12 cellular contexts compared by ENCODE assay signal in genomic region chr2:143581989-143582719, GRCh38.
DNase-seq lines count a peak whose midpoint lies in the region; ATAC-seq, FAIRE-seq and TF ChIP-seq lines count a peak whose summit lies in the region.
"Had no signal": no experiment of that assay in that cellular context is flagged by ENCODE, and none has a peak within 500 bp of the region (broad histone marks: within the 10 kb centered on the region; RNA-seq: fewer than 3 reads in every experiment).

No MANE protein-coding gene starts in this region.

- H3K27ac Mint-ChIP-seq in astrocyte (ENCODE audit: unreplicated experiment): no peak overlapping the region
- H3K27ac Mint-ChIP-seq: T-helper 1 cell treated with Interleukin-12 subunit alpha and Interleukin-12 subunit beta and Interleukin-4 antibody, amounts not matched to agents 30 μg/mL and 1 μg/mL, for 36 hours had no signal

- H3K4me2 ChIP-seq in HCT116 (ENCODE audit: low read length) (no peak overlapping the region), astrocyte (ENCODE audit: low read length) (peak overlapping the region; percentile 25)

- POLR2A ChIA-PET in HCT116 (lab: Charles Lee): no interaction called here

- no peaks in the 10 kb centered on the region for H3K27me3 ChIP-seq in HCT116 (ENCODE audit: insufficient read depth, low read length)
- H3K27me3 ChIP-seq in astrocyte (ENCODE audit: insufficient read depth, low read length): no peaks in the 10 kb centered on the region

- H4K20me1 ChIP-seq in HCT116 (ENCODE audit: insufficient read depth): no peaks in the 10 kb centered on the region
- H4K20me1 ChIP-seq in astrocyte (ENCODE audit: insufficient read depth, low read length): no peaks in the 10 kb centered on the region

- TF ChIP-seq CTCF in HCT116 (IDR thresholded peaks at IDR 0.05 in 2 of 3, conservative IDR thresholded peaks at IDR 0.05 in 1 of 3; ENCODE audit: borderline replicate concordance in 1 of 3, insufficient read depth in 1 of 3, low read depth in 2 of 3, low read length in 2 of 3) (peak in 1 of 3 experiments; percentile 17; a peak in 1 of 6 replicates), astrocyte (IDR thresholded peaks at IDR 0.05; ENCODE audit: insufficient read depth, low read depth, low read length) (peak; percentile 15)

- TF ChIP-seq RAD21 in HCT116 (IDR thresholded peaks at IDR 0.05; ENCODE audit: low read depth): peak; percentile 43

- H3K9me3 ChIP-seq in HCT116 (ENCODE audit: control insufficient read depth in 1 of 2, insufficient read depth in 1 of 2, low read depth in 1 of 2, low read length in 2 of 2): no peaks in the 10 kb centered on the region
- no peaks in the 10 kb centered on the region for H3K9me3 ChIP-seq in astrocyte (ENCODE audit: insufficient read depth, low read depth, low read length)

- H3K4me1 ChIP-seq in HCT116 (ENCODE audit: control insufficient read depth in 1 of 2, insufficient read depth in 2 of 2, low read length in 2 of 2) (no peaks in the 10 kb centered on the region), astrocyte (ENCODE audit: insufficient read depth, low read length) (no peaks in the 10 kb centered on the region)

- H3K27me3 Mint-ChIP-seq in astrocyte (ENCODE audit: low read depth, unreplicated experiment): no peaks in the 10 kb centered on the region

- CTCF ChIA-PET in HCT116 (lab: Charles Lee): no interaction called here

- TF ChIP-seq POLR2A in HCT116 (IDR thresholded peaks at IDR 0.05; ENCODE audit: borderline replicate concordance, extremely low read depth, insufficient read depth, insufficient read length): no peak

- RAD21 ChIA-PET in HCT116 (lab: Charles Lee; ENCODE audit: low non-redundant PET in 1 of 2, low total read pairs in 2 of 2, uncharacterized antibody in 2 of 2, unreplicated experiment in 2 of 2): no interaction called here

- peaks cover 1% of the 10 kb centered on the region for H3K4me1 Mint-ChIP-seq in astrocyte (ENCODE audit: low read depth, unreplicated experiment)

- no peaks in the 10 kb centered on the region for H3K36me3 Mint-ChIP-seq in astrocyte (ENCODE audit: low read depth, unreplicated experiment)

- no peak overlapping the region for H3K4me3 ChIP-seq in HCT116 (replicated peaks in 1 of 2; ENCODE audit: low read depth in 1 of 2, low read length in 2 of 2)
- H3K4me3 ChIP-seq in astrocyte (ENCODE audit: insufficient read depth, low read depth, low read length): no peak overlapping the region

- no peak overlapping the region for H3K9ac ChIP-seq in HCT116 (ENCODE audit: low read length)
- H3K9ac ChIP-seq in astrocyte (ENCODE audit: low read length): no peak overlapping the region

- DNase-seq in AG20443 (ENCODE audit: low spot score) (peak; percentile 17), HCT116 (ENCODE audit: low read depth, low spot score) (no peak), astrocyte (ENCODE audit: low read depth) (no peak), medulla oblongata (ENCODE audit: extremely low spot score) (peak; percentile 75), NCI-H2029 (lab: John Stamatoyannopoulos, UW) (no peak), HuH-7 (ENCODE audit: low spot score) (no peak), NK-92 (lab: John Stamatoyannopoulos, UW; ENCODE audit: unreplicated experiment) (no peak)
- DNase-seq: activated T-cell treated with anti-CD3 and anti-CD28 coated beads, Interleukin-2, amount 50 U/mL, for 1 hour; GDM1; stimulated activated naive CD4-positive, alpha-beta T cell treated with Interleukin-2 at 50 U/mL for 16 hours had no signal

- intact Hi-C loops in HCT116 (cut with micrococcal nuclease): no loop called here

- no peak for ATAC-seq in HCT116
- no peak for ATAC-seq in HG03460 (IDR thresholded peaks at IDR 0.05; ENCODE audit: unreplicated experiment)

- no peaks in the 10 kb centered on the region for H3K9me3 Mint-ChIP-seq in astrocyte (ENCODE audit: unreplicated experiment)
- H3K9me3 Mint-ChIP-seq: T-helper 1 cell treated with Interleukin-12 subunit alpha and Interleukin-12 subunit beta and Interleukin-4 antibody, amounts not matched to agents 30 μg/mL and 1 μg/mL, for 36 hours had no signal

- H3K27ac ChIP-seq in HCT116 (ENCODE audit: low read depth, low read length) (no peak overlapping the region), astrocyte (ENCODE audit: low read depth, low read length) (no peak overlapping the region)

- H2AFZ ChIP-seq in HCT116 (ENCODE audit: low read depth, low read length, poor library complexity, severe bottlenecking): no peak overlapping the region
- H2AFZ ChIP-seq in astrocyte (ENCODE audit: low read depth, low read length): no peak overlapping the region

- H3K36me3 ChIP-seq in HCT116 (ENCODE audit: control insufficient read depth in 1 of 2, insufficient read depth in 2 of 2, low read length in 2 of 2): no peaks in the 10 kb centered on the region
- H3K36me3 ChIP-seq in astrocyte (ENCODE audit: insufficient read depth, low read length): no peaks in the 10 kb centered on the region

- no peaks in the 10 kb centered on the region for H3K79me2 ChIP-seq in HCT116 (ENCODE audit: insufficient read depth, low read length)
- no peaks in the 10 kb centered on the region for H3K79me2 ChIP-seq in astrocyte (ENCODE audit: insufficient read depth, low read length)

- no peak for FAIRE-seq in astrocyte (lab: Jason Lieb, UNC)

- no TSS peak for BruUV-seq in HCT116 (replicated peaks; lab: Mats Ljungman, UMichigan)

- H3K9me2 ChIP-seq in HCT116 (ENCODE audit: insufficient read depth): no peaks in the 10 kb centered on the region

- no peak overlapping the region for H3K4me3 Mint-ChIP-seq in astrocyte (ENCODE audit: unreplicated experiment)
- H3K4me3 Mint-ChIP-seq: T-helper 1 cell treated with Interleukin-12 subunit alpha and Interleukin-12 subunit beta and Interleukin-4 antibody, amounts not matched to agents 30 μg/mL and 1 μg/mL, for 36 hours had no signal

TF ChIP-seq in HCT116, 20 proteins besides CTCF, POLR2A, EP300 and RAD21:
- TF ChIP-seq TCF7L2 (IDR thresholded peaks at IDR 0.05; ENCODE audit: borderline replicate concordance, extremely low read depth, insufficient read depth, insufficient read length): no peak
- no peak for TF ChIP-seq CEBPB (IDR thresholded peaks at IDR 0.05; ENCODE audit: low read depth)
- TF ChIP-seq ELF1 (IDR thresholded peaks at IDR 0.05; ENCODE audit: borderline replicate concordance, low read depth): no peak
- no peak for TF ChIP-seq MAX (IDR thresholded peaks at IDR 0.05)
- TF ChIP-seq CBX3 (IDR thresholded peaks at IDR 0.05; ENCODE audit: low read depth): no peak
- TF ChIP-seq EZH2phosphoT487 (IDR thresholded peaks at IDR 0.05; ENCODE audit: borderline replicate concordance): no peak
- TF ChIP-seq ZFX (IDR thresholded peaks at IDR 0.05): no peak
- TF ChIP-seq, protein P1, sequence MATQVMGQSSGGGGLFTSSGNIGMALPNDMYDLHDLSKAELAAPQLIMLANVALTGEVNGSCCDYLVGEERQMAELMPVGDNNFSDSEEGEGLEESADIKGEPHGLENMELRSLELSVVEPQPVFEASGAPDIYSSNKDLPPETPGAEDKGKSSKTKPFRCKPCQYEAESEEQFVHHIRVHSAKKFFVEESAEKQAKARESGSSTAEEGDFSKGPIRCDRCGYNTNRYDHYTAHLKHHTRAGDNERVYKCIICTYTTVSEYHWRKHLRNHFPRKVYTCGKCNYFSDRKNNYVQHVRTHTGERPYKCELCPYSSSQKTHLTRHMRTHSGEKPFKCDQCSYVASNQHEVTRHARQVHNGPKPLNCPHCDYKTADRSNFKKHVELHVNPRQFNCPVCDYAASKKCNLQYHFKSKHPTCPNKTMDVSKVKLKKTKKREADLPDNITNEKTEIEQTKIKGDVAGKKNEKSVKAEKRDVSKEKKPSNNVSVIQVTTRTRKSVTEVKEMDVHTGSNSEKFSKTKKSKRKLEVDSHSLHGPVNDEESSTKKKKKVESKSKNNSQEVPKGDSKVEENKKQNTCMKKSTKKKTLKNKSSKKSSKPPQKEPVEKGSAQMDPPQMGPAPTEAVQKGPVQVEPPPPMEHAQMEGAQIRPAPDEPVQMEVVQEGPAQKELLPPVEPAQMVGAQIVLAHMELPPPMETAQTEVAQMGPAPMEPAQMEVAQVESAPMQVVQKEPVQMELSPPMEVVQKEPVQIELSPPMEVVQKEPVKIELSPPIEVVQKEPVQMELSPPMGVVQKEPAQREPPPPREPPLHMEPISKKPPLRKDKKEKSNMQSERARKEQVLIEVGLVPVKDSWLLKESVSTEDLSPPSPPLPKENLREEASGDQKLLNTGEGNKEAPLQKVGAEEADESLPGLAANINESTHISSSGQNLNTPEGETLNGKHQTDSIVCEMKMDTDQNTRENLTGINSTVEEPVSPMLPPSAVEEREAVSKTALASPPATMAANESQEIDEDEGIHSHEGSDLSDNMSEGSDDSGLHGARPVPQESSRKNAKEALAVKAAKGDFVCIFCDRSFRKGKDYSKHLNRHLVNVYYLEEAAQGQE (IDR thresholded peaks at IDR 0.05; ENCODE audit: low read depth): no peak
- TF ChIP-seq JUND (IDR thresholded peaks at IDR 0.05): no peak
- no peak for TF ChIP-seq ZNF274 (IDR thresholded peaks at IDR 0.05; ENCODE audit: low read depth, low read length)
- no peak for TF ChIP-seq POLR2AphosphoS5 (IDR thresholded peaks at IDR 0.05; ENCODE audit: low read depth, low read length)
- TF ChIP-seq, protein P2, sequence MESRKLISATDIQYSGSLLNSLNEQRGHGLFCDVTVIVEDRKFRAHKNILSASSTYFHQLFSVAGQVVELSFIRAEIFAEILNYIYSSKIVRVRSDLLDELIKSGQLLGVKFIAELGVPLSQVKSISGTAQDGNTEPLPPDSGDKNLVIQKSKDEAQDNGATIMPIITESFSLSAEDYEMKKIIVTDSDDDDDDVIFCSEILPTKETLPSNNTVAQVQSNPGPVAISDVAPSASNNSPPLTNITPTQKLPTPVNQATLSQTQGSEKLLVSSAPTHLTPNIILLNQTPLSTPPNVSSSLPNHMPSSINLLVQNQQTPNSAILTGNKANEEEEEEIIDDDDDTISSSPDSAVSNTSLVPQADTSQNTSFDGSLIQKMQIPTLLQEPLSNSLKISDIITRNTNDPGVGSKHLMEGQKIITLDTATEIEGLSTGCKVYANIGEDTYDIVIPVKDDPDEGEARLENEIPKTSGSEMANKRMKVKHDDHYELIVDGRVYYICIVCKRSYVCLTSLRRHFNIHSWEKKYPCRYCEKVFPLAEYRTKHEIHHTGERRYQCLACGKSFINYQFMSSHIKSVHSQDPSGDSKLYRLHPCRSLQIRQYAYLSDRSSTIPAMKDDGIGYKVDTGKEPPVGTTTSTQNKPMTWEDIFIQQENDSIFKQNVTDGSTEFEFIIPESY (IDR thresholded peaks at IDR 0.05; ENCODE audit: extremely low read depth, insufficient replicate concordance, low read length): no peak
- no peak for TF ChIP-seq SIN3A (IDR thresholded peaks at IDR 0.05; ENCODE audit: low read depth)
- no peak for TF ChIP-seq YY1 (IDR thresholded peaks at IDR 0.05; ENCODE audit: extremely low read depth, insufficient replicate concordance, low read depth, low read length)
- no peak for TF ChIP-seq SP1 (IDR thresholded peaks at IDR 0.05; ENCODE audit: low read depth)
- TF ChIP-seq SRF (IDR thresholded peaks at IDR 0.05; ENCODE audit: low read depth): no peak

Comparison
In these comparisons a context has a peak if more than half of its experiments do, and no peak if none do; other contexts are left out.
1. DNase-seq: peak in AG20443 (single experiment) and medulla oblongata (single experiment); none in HCT116 (single experiment), astrocyte (single experiment), NCI-H2029 (single experiment), HuH-7 (single experiment) and NK-92 (single experiment).